Comparison of ENCODE assay signal across 24 cellular contexts in the genomic region with DNA sequence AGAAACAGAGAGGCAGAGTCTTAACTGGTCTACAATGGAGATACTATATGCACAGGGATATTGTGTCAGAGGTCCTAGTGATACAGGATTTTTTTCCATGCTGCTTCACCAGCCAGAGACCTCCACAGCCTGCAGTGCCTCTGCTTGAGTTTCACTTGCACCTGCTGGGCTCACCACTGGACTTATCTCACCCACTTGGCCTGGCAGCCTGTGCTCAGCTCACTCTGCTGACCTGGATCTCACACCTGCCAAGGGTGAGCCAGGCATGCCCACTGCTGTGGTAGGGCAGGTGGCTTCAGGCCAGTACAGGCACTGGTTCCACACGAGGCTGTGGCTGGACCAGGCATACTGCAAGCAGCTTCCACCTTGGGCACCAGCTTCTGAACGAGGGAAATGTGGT. TPM values are rescaled to one million over a fixed set of nuclear protein-coding genes. Genes with fewer than 3 reads are reported as not detected.
"Had no signal": no experiment of that assay in that cellular context is flagged by ENCODE, and none has a peak within 500 bp of the region (broad histone marks: within the 10 kb centered on the region; RNA-seq: fewer than 3 reads in every experiment).

No MANE protein-coding gene starts in this region.

- H3K36me3 Mint-ChIP-seq: naive thymus-derived CD4-positive, alpha-beta T cell; type B pancreatic cell had no signal

- ATAC-seq: left colon; naive thymus-derived CD4-positive, alpha-beta T cell; sciatic nerve had no signal

- H3K27me3 ChIP-seq: colonic mucosa, hepatocyte, neutrophil, spleen, uterus had no signal

- H3K4me3 Mint-ChIP-seq: naive thymus-derived CD4-positive, alpha-beta T cell; nephron progenitor cell; type B pancreatic cell had no signal

- DNase-seq: colonic mucosa; dermis blood vessel endothelial cell; foreskin melanocyte; head of caudate nucleus; left colon; mesendoderm; naive thymus-derived CD4-positive, alpha-beta T cell; nephron progenitor cell; posterior cingulate gyrus; spleen; stimulated activated CD4-positive, alpha-beta T cell treated with anti-CD3 and anti-CD28 coated beads, Interleukin-15, amount 100 ng/mL, for 24 hours; stimulated activated CD4-positive, alpha-beta T cell treated with anti-CD3 and anti-CD28 coated beads, Interleukin-1b, Interleukin-23, amount 100 ng/mL, for 48 hours; stimulated activated CD4-positive, alpha-beta T cell treated with anti-CD3 and anti-CD28 coated beads, Interleukin-4, amount 100 ng/mL, for 4 hours; stimulated activated naive CD4-positive, alpha-beta T cell treated with Interleukin-2 at 50 U/mL for 16 hours; uterus had no signal

- H3K36me3 ChIP-seq: colonic mucosa, neutrophil, spleen, uterus had no signal

- H3K4me3 ChIP-seq: colonic mucosa, hepatocyte, spleen, uterus had no signal

- H3K27ac ChIP-seq: colonic mucosa, hepatocyte, neutrophil, spleen, uterus had no signal

- H3K9me3 Mint-ChIP-seq: nephron progenitor cell, type B pancreatic cell had no signal

- H3K4me1 Mint-ChIP-seq: naive thymus-derived CD4-positive, alpha-beta T cell had no signal

- H3K9me3 ChIP-seq: colonic mucosa, neutrophil, spleen, uterus had no signal

- H3K27ac Mint-ChIP-seq: naive thymus-derived CD4-positive, alpha-beta T cell; nephron progenitor cell; type B pancreatic cell had no signal

- H3K4me1 ChIP-seq: colonic mucosa, spleen, uterus had no signal

RNA-seq across cellular contexts. Expression of a gene that starts 36.6 kb away (rescaled TPM):
- total RNA-seq: colonic mucosa; epithelial cell of proximal tubule; kidney epithelial cell; liver; lung microvascular endothelial cell; naive thymus-derived CD4-positive, alpha-beta T cell; pulmonary artery endothelial cell; sciatic nerve; spleen had no signal
- polyA plus RNA-seq: liver; naive thymus-derived CD4-positive, alpha-beta T cell; spleen had no signal
